2 cellular contexts compared by ENCODE assay signal in the genomic region with DNA sequence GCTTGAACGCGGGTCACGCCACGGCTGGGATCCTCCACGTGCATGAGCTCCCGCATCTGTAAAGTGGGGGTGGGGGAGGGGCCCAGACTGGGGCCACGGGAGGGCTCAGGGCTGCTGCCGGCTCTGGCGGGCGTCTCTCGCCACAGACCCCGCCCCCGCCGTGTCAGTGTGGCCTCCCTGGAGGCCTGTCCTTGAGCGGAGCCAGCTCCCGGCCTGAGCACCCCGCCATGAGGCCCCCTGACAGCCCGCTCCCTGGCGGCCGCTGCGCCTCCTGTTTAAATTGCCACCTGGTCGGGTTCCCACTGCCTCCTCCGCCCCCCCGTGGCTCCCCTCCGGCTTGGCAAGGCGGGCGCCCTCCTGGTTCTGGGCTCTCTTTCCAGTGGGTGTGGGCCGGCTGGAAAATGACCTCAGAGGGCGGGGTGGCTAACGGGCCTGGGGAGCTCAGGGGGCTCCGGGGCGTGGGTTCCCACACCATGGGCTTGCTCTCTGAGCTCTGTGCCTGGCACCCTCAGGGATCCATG.
A peak's percentile ranks its signal among the peaks of the same experiment; 100 is the strongest.
TF ChIP-seq lines count a peak whose summit lies in the region.

No MANE protein-coding gene starts in this region.

TF ChIP-seq in GM23338, 12 proteins besides CTCF, POLR2A, EP300 and RAD21:
- TF ChIP-seq CREB1 (CRISPR knock-in tag; IDR thresholded peaks at IDR 0.05; ENCODE audit: low read depth) (no peak), POLR2AphosphoS5 (IDR thresholded peaks at IDR 0.05; ENCODE audit: low read depth) (no peak), STAT1 (IDR thresholded peaks at IDR 0.05; ENCODE audit: unreplicated experiment) (no peak)
- TF ChIP-seq, protein P1, sequence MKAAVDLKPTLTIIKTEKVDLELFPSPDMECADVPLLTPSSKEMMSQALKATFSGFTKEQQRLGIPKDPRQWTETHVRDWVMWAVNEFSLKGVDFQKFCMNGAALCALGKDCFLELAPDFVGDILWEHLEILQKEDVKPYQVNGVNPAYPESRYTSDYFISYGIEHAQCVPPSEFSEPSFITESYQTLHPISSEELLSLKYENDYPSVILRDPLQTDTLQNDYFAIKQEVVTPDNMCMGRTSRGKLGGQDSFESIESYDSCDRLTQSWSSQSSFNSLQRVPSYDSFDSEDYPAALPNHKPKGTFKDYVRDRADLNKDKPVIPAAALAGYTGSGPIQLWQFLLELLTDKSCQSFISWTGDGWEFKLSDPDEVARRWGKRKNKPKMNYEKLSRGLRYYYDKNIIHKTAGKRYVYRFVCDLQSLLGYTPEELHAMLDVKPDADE (IDR thresholded peaks at IDR 0.05): no peak

TF ChIP-seq in K562, 482 proteins besides CTCF, POLR2A, EP300 and RAD21:
- TF ChIP-seq, protein P2, sequence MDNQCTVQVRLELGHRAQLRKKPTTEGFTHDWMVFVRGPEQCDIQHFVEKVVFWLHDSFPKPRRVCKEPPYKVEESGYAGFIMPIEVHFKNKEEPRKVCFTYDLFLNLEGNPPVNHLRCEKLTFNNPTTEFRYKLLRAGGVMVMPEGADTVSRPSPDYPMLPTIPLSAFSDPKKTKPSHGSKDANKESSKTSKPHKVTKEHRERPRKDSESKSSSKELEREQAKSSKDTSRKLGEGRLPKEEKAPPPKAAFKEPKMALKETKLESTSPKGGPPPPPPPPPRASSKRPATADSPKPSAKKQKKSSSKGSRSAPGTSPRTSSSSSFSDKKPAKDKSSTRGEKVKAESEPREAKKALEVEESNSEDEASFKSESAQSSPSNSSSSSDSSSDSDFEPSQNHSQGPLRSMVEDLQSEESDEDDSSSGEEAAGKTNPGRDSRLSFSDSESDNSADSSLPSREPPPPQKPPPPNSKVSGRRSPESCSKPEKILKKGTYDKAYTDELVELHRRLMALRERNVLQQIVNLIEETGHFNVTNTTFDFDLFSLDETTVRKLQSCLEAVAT (IDR thresholded peaks at IDR 0.05): no peak
- TF ChIP-seq ZNF3 (CRISPR knock-in tag; IDR thresholded peaks at IDR 0.05) (no peak), PCBP1 (IDR thresholded peaks at IDR 0.05; ENCODE audit: low read depth, low read length, poor library complexity, severe bottlenecking) (peak; percentile 31)
